Comparison of ENCODE assay signal across 23 cellular contexts in the genomic region with DNA sequence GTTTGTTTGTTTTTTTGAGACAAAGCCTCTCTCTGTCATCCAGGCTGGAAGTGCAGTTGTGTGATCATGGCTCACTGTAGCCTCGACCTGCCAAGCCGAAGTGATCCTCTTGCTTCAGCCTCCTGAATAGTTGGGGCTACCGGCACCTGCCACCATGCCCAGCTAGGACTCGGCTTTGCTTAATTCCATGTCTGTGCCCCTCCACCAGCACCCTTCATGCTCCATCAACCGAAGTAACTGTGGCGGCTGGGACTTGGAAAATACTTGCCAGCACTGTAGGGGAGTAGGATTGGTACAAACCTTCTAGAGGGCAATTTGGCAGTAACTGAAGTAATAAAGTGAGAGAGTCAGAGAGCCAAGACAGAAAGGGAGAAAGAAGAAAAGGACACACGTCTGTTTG. TPM values are rescaled to one million over a fixed set of nuclear protein-coding genes. Genes with fewer than 3 reads are reported as not detected.
DNase-seq lines count a peak whose midpoint lies in the region; ATAC-seq lines count a peak whose summit lies in the region.
"Had no signal": no experiment of that assay in that cellular context is flagged by ENCODE, and none has a peak within 500 bp of the region (broad histone marks: within the 10 kb centered on the region; RNA-seq: fewer than 3 reads in every experiment).

No MANE protein-coding gene starts in this region.

- H3K36me3 Mint-ChIP-seq in activated naive CD8-positive, alpha-beta T cell treated with anti-CD3 and anti-CD28 coated beads, Interleukin-2, amount 10 ng/mL, durations not matched to agents 7 days and 5 days, result peaks cover 8% of the 10 kb centered on the region
- peaks cover 29% of the 10 kb centered on the region for H3K36me3 Mint-ChIP-seq in activated naive CD8-positive, alpha-beta T cell treated with anti-CD3 and anti-CD28 coated beads for 36 hours
- H3K36me3 Mint-ChIP-seq in naive thymus-derived CD4-positive, alpha-beta T cell, result peaks cover 0 to 11% (median 0%) of the 10 kb centered on the region in 5 donors

- DNase-seq in NCI-H82 (lab: John Stamatoyannopoulos, UW), result peak; percentile 24
- DNase-seq in NCI-H82 treated with DMSO at 0.1 percent for 48 hours (lab: John Stamatoyannopoulos, UW; ENCODE audit: unreplicated experiment), result no peak
- no peak for DNase-seq in activated naive CD8-positive, alpha-beta T cell treated with anti-CD3 and anti-CD28 coated beads, Interleukin-2, amount 10 ng/mL, durations not matched to agents 7 days and 5 days
- no peak for DNase-seq in activated naive CD8-positive, alpha-beta T cell treated with anti-CD3 and anti-CD28 coated beads for 36 hours
- DNase-seq in naive thymus-derived CD4-positive, alpha-beta T cell, result no peak
- DNase-seq in germinal center (ENCODE audit: low spot score), result no peak
- DNase-seq: ACHN; Calu3; CD4-positive, alpha-beta T cell; DMS153; NCI-H1105; NCI-H146; NCI-H2029; NCI-H2227 treated with DMSO at 0.1 percent for 48 hours; NCI-H510A; NK-92 treated with Interleukin-12 subunit alpha and Interleukin-12 subunit beta, amount 100 ng/mL, for 24 hours; SJCRH30 had no signal

- H3K27me3 Mint-ChIP-seq in activated naive CD8-positive, alpha-beta T cell treated with anti-CD3 and anti-CD28 coated beads, Interleukin-2, amount 10 ng/mL, durations not matched to agents 7 days and 5 days, result no peaks in the 10 kb centered on the region
- H3K27me3 Mint-ChIP-seq in activated naive CD8-positive, alpha-beta T cell treated with anti-CD3 and anti-CD28 coated beads for 36 hours, result no peaks in the 10 kb centered on the region
- no peaks in the 10 kb centered on the region for H3K27me3 Mint-ChIP-seq in naive thymus-derived CD4-positive, alpha-beta T cell
- H3K27me3 Mint-ChIP-seq: CD4-positive, alpha-beta T cell had no signal

- peaks cover 22% of the 10 kb centered on the region for H3K4me1 Mint-ChIP-seq in activated naive CD8-positive, alpha-beta T cell treated with anti-CD3 and anti-CD28 coated beads, Interleukin-2, amount 10 ng/mL, durations not matched to agents 7 days and 5 days
- peaks cover 27% of the 10 kb centered on the region for H3K4me1 Mint-ChIP-seq in activated naive CD8-positive, alpha-beta T cell treated with anti-CD3 and anti-CD28 coated beads for 36 hours
- peaks cover 21 to 58% (median 48%) of the 10 kb centered on the region in 7 donors for H3K4me1 Mint-ChIP-seq in naive thymus-derived CD4-positive, alpha-beta T cell

- POLR2A ChIA-PET in activated naive CD8-positive, alpha-beta T cell treated with anti-CD3 and anti-CD28 coated beads, Interleukin-2, amount 10 ng/mL, durations not matched to agents 7 days and 5 days (lab: Charles Lee), result no interaction called here
- POLR2A ChIA-PET in naive thymus-derived CD4-positive, alpha-beta T cell (lab: Charles Lee), result interaction anchor here (3.8 kb wide), 1 partner anchor 26 kb away, joined by 25 read pairs; the partner anchor contains the start of gene CNOT8

- no peak overlapping the region for H3K27ac ChIP-seq in naive thymus-derived CD4-positive, alpha-beta T cell (ENCODE audit: low read depth, low read length)
- H3K27ac ChIP-seq: 22Rv1, BLaER1, KMS-11 had no signal

- no peak for ATAC-seq in activated naive CD8-positive, alpha-beta T cell treated with anti-CD3 and anti-CD28 coated beads, Interleukin-2, amount 10 ng/mL, durations not matched to agents 7 days and 5 days (ENCODE audit: low read depth)
- no peak for ATAC-seq in naive thymus-derived CD4-positive, alpha-beta T cell
- ATAC-seq in GM21390 (IDR thresholded peaks at IDR 0.05; ENCODE audit: unreplicated experiment) (no peak), GM21423 (IDR thresholded peaks at IDR 0.05; ENCODE audit: unreplicated experiment) (no peak)
- ATAC-seq: Panc1 had no signal

- H3K9me3 Mint-ChIP-seq in activated naive CD8-positive, alpha-beta T cell treated with anti-CD3 and anti-CD28 coated beads, Interleukin-2, amount 10 ng/mL, durations not matched to agents 7 days and 5 days, result no peaks in the 10 kb centered on the region
- no peaks in the 10 kb centered on the region for H3K9me3 Mint-ChIP-seq in activated naive CD8-positive, alpha-beta T cell treated with anti-CD3 and anti-CD28 coated beads for 36 hours
- peaks cover 0 to 1% (median 0%) of the 10 kb centered on the region in 11 donors for H3K9me3 Mint-ChIP-seq in naive thymus-derived CD4-positive, alpha-beta T cell
- H3K9me3 Mint-ChIP-seq: CD4-positive, alpha-beta T cell had no signal

- H3K27ac Mint-ChIP-seq in activated naive CD8-positive, alpha-beta T cell treated with anti-CD3 and anti-CD28 coated beads, Interleukin-2, amount 10 ng/mL, durations not matched to agents 7 days and 5 days, result peak overlapping the region; percentile 25
- no peak overlapping the region for H3K27ac Mint-ChIP-seq in activated naive CD8-positive, alpha-beta T cell treated with anti-CD3 and anti-CD28 coated beads for 36 hours
- H3K27ac Mint-ChIP-seq in naive thymus-derived CD4-positive, alpha-beta T cell, result peak overlapping the region in 7 of 9 donors; percentile 5 to 91 (median 89)

- peaks cover 18 to 28% of the 10 kb centered on the region in 2 donors for H3K4me1 ChIP-seq in naive thymus-derived CD4-positive, alpha-beta T cell (ENCODE audit: control insufficient read depth in 2 of 2, insufficient read depth in 2 of 2, low read length in 2 of 2)

- H3K4me3 Mint-ChIP-seq in activated naive CD8-positive, alpha-beta T cell treated with anti-CD3 and anti-CD28 coated beads, Interleukin-2, amount 10 ng/mL, durations not matched to agents 7 days and 5 days, result no peak overlapping the region
- no peak overlapping the region for H3K4me3 Mint-ChIP-seq in activated naive CD8-positive, alpha-beta T cell treated with anti-CD3 and anti-CD28 coated beads for 36 hours
- H3K4me3 Mint-ChIP-seq in naive thymus-derived CD4-positive, alpha-beta T cell, result no peak overlapping the region
- H3K4me3 Mint-ChIP-seq: CD4-positive, alpha-beta T cell had no signal

- intact Hi-C loops in naive thymus-derived CD4-positive, alpha-beta T cell (cut with micrococcal nuclease), result loop anchor here in 1 of 2 donors (2.0 kb wide), 1 partner anchor 19 kb away; no protein-coding TSS in a partner anchor

- H3K4me3 ChIP-seq in naive thymus-derived CD4-positive, alpha-beta T cell (ENCODE audit: low read length), result no peak overlapping the region
- H3K4me3 ChIP-seq: BLaER1, SJCRH30 had no signal

- H3K9me3 ChIP-seq in naive thymus-derived CD4-positive, alpha-beta T cell (ENCODE audit: control insufficient read depth in 2 of 3, low read length in 3 of 3), result no peaks in the 10 kb centered on the region
- H3K9me3 ChIP-seq: BLaER1, SJCRH30 had no signal

- H3K27me3 ChIP-seq in naive thymus-derived CD4-positive, alpha-beta T cell (ENCODE audit: control insufficient read depth in 2 of 2, insufficient read depth in 2 of 2, low read length in 2 of 2), result no peaks in the 10 kb centered on the region
- H3K27me3 ChIP-seq: BLaER1, SJCRH30 had no signal

- CTCF ChIA-PET in naive thymus-derived CD4-positive, alpha-beta T cell (lab: Charles Lee), result no interaction called here

- H3K36me3 ChIP-seq in naive thymus-derived CD4-positive, alpha-beta T cell (ENCODE audit: control insufficient read depth in 2 of 3, insufficient read depth in 3 of 3, low read length in 3 of 3), result no peaks in the 10 kb centered on the region
- H3K36me3 ChIP-seq: SJCRH30 had no signal

RNA-seq across cellular contexts. Expression of gene FAXDC2, which starts 19.0 kb away (rescaled TPM):
- total RNA-seq in activated naive CD8-positive, alpha-beta T cell treated with anti-CD3 and anti-CD28 coated beads, Interleukin-2, amount 10 ng/mL, durations not matched to agents 7 days and 5 days, result not detected
- total RNA-seq in activated naive CD8-positive, alpha-beta T cell treated with anti-CD3 and anti-CD28 coated beads for 36 hours, result under 1 TPM in 1 of 2 experiments, not detected in 1; 0.08 TPM
- 1 to 10 TPM in 1 of 5 experiments, under 1 TPM in 1, not detected in 3; 0.49 to 1.9 TPM for total RNA-seq in naive thymus-derived CD4-positive, alpha-beta T cell
- polyA plus RNA-seq in naive thymus-derived CD4-positive, alpha-beta T cell, result under 1 TPM; 0.30 to 0.32 TPM
- total RNA-seq: Calu3; CD4-positive, alpha-beta T cell had no signal

RNA-seq across cellular contexts. Expression of gene CNOT8, which starts 27.0 kb away (rescaled TPM):
- total RNA-seq in activated naive CD8-positive, alpha-beta T cell treated with anti-CD3 and anti-CD28 coated beads, Interleukin-2, amount 10 ng/mL, durations not matched to agents 7 days and 5 days, result 10 to 100 TPM; 77.7 to 78.3 TPM
- total RNA-seq in activated naive CD8-positive, alpha-beta T cell treated with anti-CD3 and anti-CD28 coated beads for 36 hours, result 10 to 100 TPM; 53.7 to 53.9 TPM
- 100 to 1,000 TPM in 3 of 5 experiments, 10 to 100 TPM in 2; 79.8 to 105 (median 101) TPM for total RNA-seq in naive thymus-derived CD4-positive, alpha-beta T cell
- 100 to 1,000 TPM; 182 to 198 TPM for polyA plus RNA-seq in naive thymus-derived CD4-positive, alpha-beta T cell
